ENCODE assay signal across 14 cellular contexts in genomic region chr10:96244354-96244753, GRCh38. TPM values are rescaled to one million over a fixed set of nuclear protein-coding genes. Genes with fewer than 3 reads are reported as not detected.
A peak's percentile ranks its signal among the peaks of the same experiment; 100 is the strongest.
DNase-seq lines count a peak whose midpoint lies in the region; ATAC-seq and TF ChIP-seq lines count a peak whose summit lies in the region.
"Had no signal": no experiment of that assay in that cellular context is flagged by ENCODE, and none has a peak within 500 bp of the region (broad histone marks: within the 10 kb centered on the region; RNA-seq: fewer than 3 reads in every experiment).

No MANE protein-coding gene starts in this region.

- H3K4me3 ChIP-seq in GM12875 (ENCODE audit: low read depth, low read length), result peak overlapping the region; percentile 6
- no peak overlapping the region for H3K4me3 ChIP-seq in colonic mucosa
- H3K4me3 ChIP-seq: upper lobe of right lung had no signal

- H3K27me3 ChIP-seq in colonic mucosa (no peaks in the 10 kb centered on the region), foreskin keratinocyte (no peaks in the 10 kb centered on the region)
- H3K27me3 ChIP-seq: upper lobe of right lung had no signal

- H3K9ac ChIP-seq in colonic mucosa (ENCODE audit: low read depth in 2 of 2, low read length in 2 of 2), result no peak overlapping the region

- TF ChIP-seq POLR2A in erythroblast (IDR thresholded peaks at IDR 0.05; ENCODE audit: low read length), result no peak

- no peak for TF ChIP-seq CTCF in GM12875 (IDR thresholded peaks at IDR 0.05; ENCODE audit: borderline replicate concordance, insufficient read depth, low read depth, low read length)
- no peak for TF ChIP-seq CTCF in colonic mucosa (IDR thresholded peaks at IDR 0.05)
- no peak for TF ChIP-seq CTCF in foreskin keratinocyte (conservative IDR thresholded peaks at IDR 0.05)

- DNase-seq in colonic mucosa (peak; percentile 53), erythroblast (lab: John Stamatoyannopoulos, UW) (no peak), foreskin keratinocyte (no peak), activated gamma-delta T cell treated with Interleukin-2 at 50 U/mL for 16 hours (no peak)
- no peak for DNase-seq in activated naive CD4-positive, alpha-beta T cell (lab: John Stamatoyannopoulos, UW)
- DNase-seq: NCI-H2171 treated with DMSO at 0.1 percent for 48 hours, upper lobe of right lung had no signal

- H3K4me1 ChIP-seq in colonic mucosa (no peaks in the 10 kb centered on the region), foreskin keratinocyte (no peaks in the 10 kb centered on the region)
- H3K4me1 ChIP-seq: upper lobe of right lung had no signal

- intact Hi-C loops in colonic mucosa (cut with DNase I), result no loop called here

- H3K27ac ChIP-seq in colonic mucosa (peak overlapping the region; percentile 48), foreskin keratinocyte (no peak overlapping the region)
- H3K27ac ChIP-seq: C4-2B, epithelial cell of prostate, upper lobe of right lung had no signal

- no peaks in the 10 kb centered on the region for H3K9me3 ChIP-seq in colonic mucosa
- H3K9me3 ChIP-seq: upper lobe of right lung had no signal

- ATAC-seq in GM19455 (IDR thresholded peaks at IDR 0.05; ENCODE audit: unreplicated experiment) (peak; percentile 85), HG03045 (IDR thresholded peaks at IDR 0.05; ENCODE audit: unreplicated experiment) (peak; percentile 86), foreskin keratinocyte (no peak)
- ATAC-seq: activated naive CD4-positive, alpha-beta T cell treated with anti-CD3 and anti-CD28 coated beads, Interleukin-2, amount 50 U/mL, for 72 hours; upper lobe of right lung had no signal

- H3K36me3 ChIP-seq in colonic mucosa, result no peaks in the 10 kb centered on the region
- H3K36me3 ChIP-seq: upper lobe of right lung had no signal

RNA-seq across cellular contexts. Expression of gene BLNK, which starts 27.0 kb away (rescaled TPM):
- total RNA-seq in colonic mucosa (10 to 100 TPM; 13.5 to 24.0 TPM), foreskin keratinocyte (not detected in 2 replicates)
- 0.06 TPM in 2 replicates for polyA plus RNA-seq in foreskin keratinocyte
- total RNA-seq: activated naive CD4-positive, alpha-beta T cell treated with anti-CD3 and anti-CD28 coated beads, Interleukin-2, amount 50 U/mL, for 72 hours; lung microvascular endothelial cell had no signal

RNA-seq across cellular contexts. Expression of gene DNTT, which starts 59.9 kb away (rescaled TPM):
- total RNA-seq in colonic mucosa (not detected), foreskin keratinocyte (not detected in 2 replicates)
- polyA plus RNA-seq in foreskin keratinocyte, result not detected in 2 replicates
- total RNA-seq: lung microvascular endothelial cell, upper lobe of right lung had no signal

Comparison
In these comparisons a context has a peak if more than half of its experiments do, and no peak if none do; other contexts are left out.
1. RNA of gene BLNK, which starts 27.0 kb away (total RNA-seq): 13.5 to 24.0 TPM in colonic mucosa; not detected in foreskin keratinocyte; every median in the first group is over 10 times any median in the second.